In the genomic region with DNA sequence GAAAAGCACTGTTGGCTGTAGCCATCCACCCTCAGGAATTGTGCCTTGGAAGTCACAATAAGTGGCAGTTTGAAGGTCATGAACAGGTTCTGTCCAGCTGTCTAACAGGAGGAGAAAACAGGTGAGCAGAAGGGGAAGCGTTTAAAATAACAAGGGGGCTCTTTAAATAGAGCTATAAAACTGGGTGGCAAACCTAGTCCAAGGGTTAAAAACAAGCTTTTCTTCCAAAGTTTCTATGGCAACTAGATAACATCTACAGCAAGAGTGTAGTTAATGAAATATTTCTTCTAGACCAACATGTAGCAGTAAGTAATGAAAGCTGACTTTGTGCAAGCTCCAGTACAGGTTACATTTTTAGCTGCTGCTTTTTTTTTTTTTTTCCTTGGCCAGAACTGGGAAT, we compare ENCODE assay signal across 23 cellular contexts.
DNase-seq lines count a peak whose midpoint lies in the region; ATAC-seq and TF ChIP-seq lines count a peak whose summit lies in the region.
"Had no signal": no experiment of that assay in that cellular context is flagged by ENCODE, and none has a peak within 500 bp of the region (broad histone marks: within the 10 kb centered on the region; RNA-seq: fewer than 3 reads in every experiment).

No MANE protein-coding gene starts in this region.

- DNase-seq in CD4-positive, CD25-positive, alpha-beta regulatory T cell, result no peak
- DNase-seq in LoVo (ENCODE audit: low spot score), result peak; percentile 60
- DNase-seq in body of pancreas, result no peak
- no peak for DNase-seq in GM13977 (ENCODE audit: low spot score)
- no peak for DNase-seq in NCI-H2107 treated with DMSO at 0.1 percent for 48 hours (lab: John Stamatoyannopoulos, UW; ENCODE audit: unreplicated experiment)
- no peak for DNase-seq in NCI-H2196 treated with DMSO at 0.1 percent for 48 hours (lab: John Stamatoyannopoulos, UW; ENCODE audit: unreplicated experiment)
- DNase-seq: activated B cell treated with CpG ODN at 0.5 μM for 24 hours; activated CD4-positive, alpha-beta T cell treated with anti-CD3 and anti-CD28 coated beads, Interleukin-2, amount 50 U/mL, for 48 hours; activated CD8-positive, alpha-beta memory T cell treated with anti-CD3 and anti-CD28 coated beads, Interleukin-2, amount 50 U/mL, for 48 hours; activated naive CD8-positive, alpha-beta T cell treated with anti-CD3 and anti-CD28 coated beads, Interleukin-2, amount 10 ng/mL, durations not matched to agents 7 days and 5 days; C1 segment of cervical spinal cord; effector memory CD8-positive, alpha-beta T cell; EL; esophagus squamous epithelium; GOT3; NCI-H2029; stimulated activated CD4-positive, alpha-beta T cell treated with anti-CD3 and anti-CD28 coated beads, Interleukin-1b, Interleukin-23, amount 100 ng/mL, for 48 hours had no signal

- TF ChIP-seq POLR2A in body of pancreas (IDR thresholded peaks at IDR 0.05), result no peak

- no peaks in the 10 kb centered on the region for H3K27me3 Mint-ChIP-seq in CD4-positive, CD25-positive, alpha-beta regulatory T cell
- no peaks in the 10 kb centered on the region for H3K27me3 Mint-ChIP-seq in nephron (ENCODE audit: low read depth)
- H3K27me3 Mint-ChIP-seq: activated B cell treated with CpG ODN at 0.5 μM for 24 hours; activated naive CD8-positive, alpha-beta T cell treated with anti-CD3 and anti-CD28 coated beads, Interleukin-2, amount 10 ng/mL, durations not matched to agents 7 days and 5 days had no signal

- H3K36me3 ChIP-seq in CD4-positive, CD25-positive, alpha-beta regulatory T cell (ENCODE audit: control insufficient read depth, insufficient read depth, low read length), result no peaks in the 10 kb centered on the region
- H3K36me3 ChIP-seq in body of pancreas (replicated peaks in 1 of 2; ENCODE audit: insufficient read depth in 1 of 2, low read depth in 2 of 2), result no peaks in the 10 kb centered on the region
- H3K36me3 ChIP-seq: esophagus squamous epithelium, gastroesophageal sphincter had no signal

- peak overlapping the region in 2 of 3 donors; percentile 59 to 88 for H3K27ac Mint-ChIP-seq in CD4-positive, CD25-positive, alpha-beta regulatory T cell
- H3K27ac Mint-ChIP-seq in nephron, result peak overlapping the region; percentile 88 to 92 (median 89)
- H3K27ac Mint-ChIP-seq: activated B cell treated with CpG ODN at 0.5 μM for 24 hours; activated naive CD8-positive, alpha-beta T cell treated with anti-CD3 and anti-CD28 coated beads, Interleukin-2, amount 10 ng/mL, durations not matched to agents 7 days and 5 days; effector memory CD8-positive, alpha-beta T cell; stimulated activated effector memory CD8-positive, alpha-beta T cell treated with anti-CD3 and anti-CD28 coated beads, Interleukin-12 subunit alpha, Interleukin-12 subunit beta, amount 100 ng/mL, for 72 hours had no signal

- H3K27ac ChIP-seq in CD4-positive, CD25-positive, alpha-beta regulatory T cell (ENCODE audit: insufficient read depth, low read length, poor library complexity, severe bottlenecking), result no peak overlapping the region
- peak overlapping the region in 2 of 4 donors; percentile 52 to 53 for H3K27ac ChIP-seq in body of pancreas
- H3K27ac ChIP-seq: esophagus squamous epithelium, HL-60 had no signal

- no peak overlapping the region for H3K4me3 ChIP-seq in CD4-positive, CD25-positive, alpha-beta regulatory T cell (ENCODE audit: low read depth, low read length)
- no peak overlapping the region for H3K4me3 ChIP-seq in body of pancreas
- H3K4me3 ChIP-seq: esophagus squamous epithelium, gastroesophageal sphincter, lung had no signal

- peaks cover 0 to 20% (median under 1%) of the 10 kb centered on the region in 4 donors for H3K4me1 Mint-ChIP-seq in CD4-positive, CD25-positive, alpha-beta regulatory T cell
- H3K4me1 Mint-ChIP-seq in nephron, result peaks cover 53% of the 10 kb centered on the region
- H3K4me1 Mint-ChIP-seq: activated naive CD8-positive, alpha-beta T cell treated with anti-CD3 and anti-CD28 coated beads, Interleukin-2, amount 10 ng/mL, durations not matched to agents 7 days and 5 days; stimulated activated effector memory CD8-positive, alpha-beta T cell treated with anti-CD3 and anti-CD28 coated beads, Interleukin-12 subunit alpha, Interleukin-12 subunit beta, amount 100 ng/mL, for 72 hours had no signal

- intact Hi-C loops in body of pancreas (cut with DNase I), result no loop called here

- 29 to 31% methylated on average over 1 of the region's 1 CpG for WGBS in body of pancreas, 2 donors

- no peaks in the 10 kb centered on the region for H3K27me3 ChIP-seq in CD4-positive, CD25-positive, alpha-beta regulatory T cell (ENCODE audit: control insufficient read depth, insufficient read depth, low read length)
- H3K27me3 ChIP-seq in body of pancreas, result no peaks in the 10 kb centered on the region
- H3K27me3 ChIP-seq: esophagus squamous epithelium, gastroesophageal sphincter had no signal

- no peak overlapping the region for H3K4me3 Mint-ChIP-seq in CD4-positive, CD25-positive, alpha-beta regulatory T cell
- peak overlapping the region in 1 of 3 experiments; percentile 26 for H3K4me3 Mint-ChIP-seq in nephron
- H3K4me3 Mint-ChIP-seq: activated B cell treated with CpG ODN at 0.5 μM for 24 hours; activated naive CD8-positive, alpha-beta T cell treated with anti-CD3 and anti-CD28 coated beads, Interleukin-2, amount 10 ng/mL, durations not matched to agents 7 days and 5 days; effector memory CD8-positive, alpha-beta T cell; stimulated activated effector memory CD8-positive, alpha-beta T cell treated with anti-CD3 and anti-CD28 coated beads, Interleukin-12 subunit alpha, Interleukin-12 subunit beta, amount 100 ng/mL, for 72 hours had no signal

- ATAC-seq in CD4-positive, CD25-positive, alpha-beta regulatory T cell (ENCODE audit: low read depth in 2 of 2), result no peak
- ATAC-seq in body of pancreas (peak; percentile 75), GM18870 (IDR thresholded peaks at IDR 0.05; ENCODE audit: unreplicated experiment) (no peak)
- ATAC-seq: effector memory CD8-positive, alpha-beta T cell; stimulated activated effector memory CD8-positive, alpha-beta T cell treated with anti-CD3 and anti-CD28 coated beads, Interleukin-12 subunit alpha, Interleukin-12 subunit beta, amount 100 ng/mL, for 72 hours had no signal

- no peak for TF ChIP-seq CTCF in body of pancreas (IDR thresholded peaks at IDR 0.05)
- TF ChIP-seq CTCF in nephron (IDR thresholded peaks at IDR 0.05; ENCODE audit: unreplicated experiment in 3 of 3), result no peak
- no peak for TF ChIP-seq CTCF in GM13977 (IDR thresholded peaks at IDR 0.05; ENCODE audit: extremely low read depth, insufficient read depth, missing control alignments)

- H3K9me3 Mint-ChIP-seq in CD4-positive, CD25-positive, alpha-beta regulatory T cell, result peaks cover 0 to 7% (median 3%) of the 10 kb centered on the region in 7 donors
- H3K9me3 Mint-ChIP-seq in nephron, result peaks cover 23% of the 10 kb centered on the region
- H3K9me3 Mint-ChIP-seq: effector memory CD8-positive, alpha-beta T cell; stimulated activated effector memory CD8-positive, alpha-beta T cell treated with anti-CD3 and anti-CD28 coated beads, Interleukin-12 subunit alpha, Interleukin-12 subunit beta, amount 100 ng/mL, for 72 hours had no signal

- H3K36me3 Mint-ChIP-seq in CD4-positive, CD25-positive, alpha-beta regulatory T cell, result no peaks in the 10 kb centered on the region
- H3K36me3 Mint-ChIP-seq in nephron (ENCODE audit: low read depth), result peaks cover 4% of the 10 kb centered on the region
- H3K36me3 Mint-ChIP-seq: activated naive CD8-positive, alpha-beta T cell treated with anti-CD3 and anti-CD28 coated beads, Interleukin-2, amount 10 ng/mL, durations not matched to agents 7 days and 5 days; stimulated activated effector memory CD8-positive, alpha-beta T cell treated with anti-CD3 and anti-CD28 coated beads, Interleukin-12 subunit alpha, Interleukin-12 subunit beta, amount 100 ng/mL, for 72 hours had no signal

- in situ Hi-C loops in GM13977 (cut with MboI; ENCODE audit: low pct_unique_long_range_greater_than_20kb, low sequenced_read_pairs, unreplicated experiment), result no loop called here

- peaks cover 0 to 5% of the 10 kb centered on the region in 2 experiments for H3K9me3 ChIP-seq in CD4-positive, CD25-positive, alpha-beta regulatory T cell (ENCODE audit: control insufficient read depth in 2 of 2, low read length in 2 of 2)
- peaks cover 0 to 6% (median 0%) of the 10 kb centered on the region in 3 donors for H3K9me3 ChIP-seq in body of pancreas

- no peaks in the 10 kb centered on the region for H3K4me1 ChIP-seq in CD4-positive, CD25-positive, alpha-beta regulatory T cell (ENCODE audit: control insufficient read depth, insufficient read depth, low read length, poor library complexity, severe bottlenecking)
- H3K4me1 ChIP-seq in body of pancreas, result peaks cover 30% of the 10 kb centered on the region
